ENCODE assay signal across 26 cellular contexts in the genomic region with DNA sequence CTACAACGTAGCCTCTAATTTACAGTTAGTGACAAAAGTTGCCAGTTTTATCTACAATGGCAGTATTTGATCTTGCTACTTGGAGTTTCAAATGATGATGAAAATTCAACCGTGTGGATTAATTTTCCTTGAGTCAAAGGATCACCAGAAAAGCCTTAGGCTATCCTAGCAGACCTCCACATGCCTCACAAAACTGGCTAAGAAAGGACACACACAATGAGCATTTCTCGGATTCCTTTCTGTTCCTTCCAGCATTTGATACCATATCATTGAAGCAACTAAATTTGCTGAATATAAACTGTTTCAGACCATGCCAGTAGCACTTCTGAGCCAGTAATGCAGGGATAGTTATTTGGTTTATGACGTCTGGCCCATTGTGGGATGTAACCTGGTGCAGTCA.
"Had no signal": no experiment of that assay in that cellular context is flagged by ENCODE, and none has a peak within 500 bp of the region (broad histone marks: within the 10 kb centered on the region; RNA-seq: fewer than 3 reads in every experiment).

No MANE protein-coding gene starts in this region.

- ATAC-seq: effector memory CD8-positive, alpha-beta T cell; left ventricle myocardium superior; lower lobe of right lung; mucosa of descending colon; naive thymus-derived CD8-positive, alpha-beta T cell; sciatic nerve; stimulated activated effector memory CD8-positive, alpha-beta T cell treated with anti-CD3 and anti-CD28 coated beads, Interleukin-12 subunit alpha, Interleukin-12 subunit beta, amount 100 ng/mL, for 72 hours had no signal

- H3K4me3 Mint-ChIP-seq: effector memory CD8-positive, alpha-beta T cell; immature natural killer cell; naive thymus-derived CD8-positive, alpha-beta T cell; nephron progenitor cell; stimulated activated effector memory CD8-positive, alpha-beta T cell treated with anti-CD3 and anti-CD28 coated beads, Interleukin-12 subunit alpha, Interleukin-12 subunit beta, amount 100 ng/mL, for 72 hours had no signal

- H3K9ac ChIP-seq: parathyroid adenoma had no signal

- H3K9me3 Mint-ChIP-seq: effector memory CD8-positive, alpha-beta T cell; stimulated activated effector memory CD8-positive, alpha-beta T cell treated with anti-CD3 and anti-CD28 coated beads, Interleukin-12 subunit alpha, Interleukin-12 subunit beta, amount 100 ng/mL, for 72 hours had no signal

- H3K4me1 ChIP-seq: esophagus squamous epithelium, lower lobe of right lung, parathyroid adenoma, stomach, thyroid gland, vagina had no signal

- H3K27ac ChIP-seq: coronary artery, esophagus squamous epithelium, lower lobe of right lung, parathyroid adenoma, stomach, thyroid gland, vagina had no signal

- H3K79me2 ChIP-seq: parathyroid adenoma had no signal

- H3K36me3 ChIP-seq: esophagus squamous epithelium, lower lobe of right lung, stomach, thyroid gland, vagina had no signal

- H3K9me3 ChIP-seq: lower lobe of right lung, mucosa of descending colon, thyroid gland, vagina had no signal

- H3K27ac Mint-ChIP-seq: effector memory CD8-positive, alpha-beta T cell; immature natural killer cell; naive thymus-derived CD8-positive, alpha-beta T cell; nephron progenitor cell; progenitor cell of endocrine pancreas; stimulated activated effector memory CD8-positive, alpha-beta T cell treated with anti-CD3 and anti-CD28 coated beads, Interleukin-12 subunit alpha, Interleukin-12 subunit beta, amount 100 ng/mL, for 72 hours had no signal

- H3K4me1 Mint-ChIP-seq: immature natural killer cell; naive thymus-derived CD8-positive, alpha-beta T cell; stimulated activated effector memory CD8-positive, alpha-beta T cell treated with anti-CD3 and anti-CD28 coated beads, Interleukin-12 subunit alpha, Interleukin-12 subunit beta, amount 100 ng/mL, for 72 hours had no signal

- H3K36me3 Mint-ChIP-seq: stimulated activated effector memory CD8-positive, alpha-beta T cell treated with anti-CD3 and anti-CD28 coated beads, Interleukin-12 subunit alpha, Interleukin-12 subunit beta, amount 100 ng/mL, for 72 hours had no signal

- H3K4me3 ChIP-seq: coronary artery, esophagus squamous epithelium, lower lobe of right lung, mucosa of descending colon, stomach, thyroid gland, vagina had no signal

- H3K27me3 Mint-ChIP-seq: progenitor cell of endocrine pancreas had no signal

- H3K27me3 ChIP-seq: esophagus squamous epithelium, stomach, thyroid gland, vagina had no signal

- DNase-seq: dermis blood vessel endothelial cell; effector memory CD8-positive, alpha-beta T cell; erythroblast; esophagus squamous epithelium; hypothalamus; immature natural killer cell; islet precursor cell; kidney glomerular epithelial cell; left ventricle myocardium superior; lower lobe of right lung; mucosa of descending colon; naive thymus-derived CD8-positive, alpha-beta T cell; nephron progenitor cell; occipital lobe; stimulated activated CD4-positive, alpha-beta T cell treated with anti-CD3 and anti-CD28 coated beads, Interleukin-2, amount 100 ng/mL, for 24 hours; stimulated activated CD4-positive, alpha-beta T cell treated with anti-CD3 and anti-CD28 coated beads, Interleukin-4, amount 100 ng/mL, for 24 hours; stimulated activated naive CD4-positive, alpha-beta T cell treated with Interleukin-2 at 50 U/mL for 16 hours; stomach; thyroid gland; trophoblast cell had no signal
